8 cellular contexts compared by ENCODE assay signal in the genomic region with DNA sequence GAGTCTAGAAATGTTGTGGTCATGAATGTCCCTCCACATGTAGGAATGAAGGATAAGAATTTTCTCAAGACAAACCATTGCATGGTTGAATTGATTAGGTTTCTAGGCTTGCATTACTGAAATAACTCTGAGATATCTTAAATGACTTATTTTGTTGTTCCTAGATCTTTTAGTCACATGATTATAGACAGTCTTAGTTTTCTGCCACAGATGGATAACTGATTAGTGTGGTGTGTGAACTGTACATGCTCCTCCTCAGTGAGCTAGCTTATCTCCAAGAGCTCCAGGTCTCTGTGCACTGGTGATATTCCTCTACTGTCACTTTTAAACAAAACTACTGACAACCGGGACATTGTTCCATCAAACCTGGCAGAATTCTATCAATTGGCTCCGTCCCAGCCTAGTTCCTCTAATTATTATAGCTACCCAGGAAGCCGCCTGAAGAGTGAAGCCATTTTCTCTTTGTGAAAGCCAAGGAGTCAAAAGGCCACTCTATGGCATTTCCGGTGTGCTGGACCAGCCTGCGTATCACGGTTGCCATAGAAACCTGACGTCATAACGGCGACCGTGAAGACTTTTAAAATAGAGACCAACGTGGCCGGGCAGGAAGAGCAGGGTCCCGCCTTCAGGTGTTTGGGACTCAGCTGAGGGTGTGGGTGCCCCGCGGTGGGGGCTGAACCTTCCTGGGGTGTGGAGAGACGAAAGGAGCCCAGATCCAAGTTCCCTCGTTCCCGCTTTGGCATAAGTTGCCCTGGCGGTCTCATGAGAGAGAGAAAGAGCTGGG. TPM values are rescaled to one million over a fixed set of nuclear protein-coding genes. Genes with fewer than 3 reads are reported as not detected.
A peak's percentile ranks its signal among the peaks of the same experiment; 100 is the strongest.
DNase-seq lines count a peak whose midpoint lies in the region; ATAC-seq and TF ChIP-seq lines count a peak whose summit lies in the region.

No MANE protein-coding gene starts in this region.

- TF ChIP-seq CTCF in endodermal cell (conservative IDR thresholded peaks at IDR 0.05) = no peak

- H3K4me3 ChIP-seq in endodermal cell (ENCODE audit: low read length) = peak overlapping the region; percentile 87
- peak overlapping the region; percentile 49 for H3K4me3 ChIP-seq in mesodermal cell (ENCODE audit: extremely low read depth, insufficient read depth, low read length, poor library complexity, severe bottlenecking)

- no peaks in the 10 kb centered on the region for H3K4me1 ChIP-seq in endodermal cell (ENCODE audit: control insufficient read depth, insufficient read depth, low read length)
- H3K4me1 ChIP-seq in mesodermal cell (ENCODE audit: control insufficient read depth, insufficient read depth, low read length, poor library complexity, severe bottlenecking) = peaks cover 9% of the 10 kb centered on the region

- peaks cover 2% of the 10 kb centered on the region for H3K36me3 Mint-ChIP-seq in endodermal cell (ENCODE audit: low read depth)

- H3K27me3 ChIP-seq in endodermal cell (ENCODE audit: control insufficient read depth, insufficient read depth, low read length, poor library complexity, severe bottlenecking) = no peaks in the 10 kb centered on the region

- peak overlapping the region; percentile 44 for H3K9ac ChIP-seq in endodermal cell (ENCODE audit: extremely low read depth, low read length, poor library complexity, severe bottlenecking)

- no peaks in the 10 kb centered on the region for H3K9me3 ChIP-seq in endodermal cell (ENCODE audit: control insufficient read depth, low read length)
- H3K9me3 ChIP-seq in mesodermal cell (ENCODE audit: control insufficient read depth, low read length) = no peaks in the 10 kb centered on the region

- peak overlapping the region; percentile 93 for H3K27ac Mint-ChIP-seq in endodermal cell

- H3K27me3 Mint-ChIP-seq in endodermal cell (ENCODE audit: insufficient read depth) = peaks cover 20% of the 10 kb centered on the region

- peak overlapping the region; percentile 75 for H3K4me3 Mint-ChIP-seq in endodermal cell

- peaks cover 6% of the 10 kb centered on the region for H3K4me1 Mint-ChIP-seq in endodermal cell

- DNase-seq in SHP77 (lab: John Stamatoyannopoulos, UW) (peak; percentile 19 to 68), SHP77 treated with DMSO at 0.1 percent for 48 hours (lab: John Stamatoyannopoulos, UW) (no peak), NCI-H1417 treated with DMSO at 0.1 percent for 48 hours (lab: John Stamatoyannopoulos, UW) (peak; percentile 8), endodermal cell (peak; percentile 92)
- peak; percentile 10 for DNase-seq in stimulated activated CD8-positive, alpha-beta memory T cell treated with anti-CD3 and anti-CD28 coated beads, Interleukin-4, amount 100 ng/mL, for 24 hours (ENCODE audit: low read depth)

- peak; percentile 97 for ATAC-seq in HG02798 (IDR thresholded peaks at IDR 0.05; ENCODE audit: poor library complexity, unreplicated experiment)
- ATAC-seq in activated CD4-positive, CD25-positive, alpha-beta regulatory T cell treated with anti-CD3 and anti-CD28 coated beads, Interleukin-2, amount 50 U/mL, for 24 hours = peak; percentile 60 to 71

- peaks cover 13% of the 10 kb centered on the region for H3K9me3 Mint-ChIP-seq in endodermal cell

- H3K27ac ChIP-seq in endodermal cell (ENCODE audit: low read depth, low read length) (peak overlapping the region; percentile 49), mesodermal cell (ENCODE audit: low read depth, low read length, severe bottlenecking) (peak overlapping the region; percentile 78)

- no peaks in the 10 kb centered on the region for H3K36me3 ChIP-seq in endodermal cell (ENCODE audit: control insufficient read depth, insufficient read depth, low read length)
- H3K36me3 ChIP-seq in mesodermal cell (ENCODE audit: control insufficient read depth, insufficient read depth, low read length) = no peaks in the 10 kb centered on the region

- 5 to 13% methylated on average over 3 to 19 of the region's 19 CpGs for WGBS in endodermal cell (ENCODE audit: insufficient coverage in 1 of 2, insufficient read length in 1 of 2), 2 experiments
- WGBS in mesodermal cell (ENCODE audit: insufficient coverage in 2 of 2), 2 experiments = 0 to 5% methylated on average over 4 to 15 of the region's 19 CpGs

RNA-seq across cellular contexts. Expression of a gene that starts 28.1 kb away (rescaled TPM):
- 100 to 1,000 TPM; 595 to 651 TPM for total RNA-seq in endodermal cell
- 492 TPM for polyA plus RNA-seq in endodermal cell (2013, experiment 1 of 2)
- 451 TPM for polyA plus RNA-seq in endodermal cell (2013, experiment 2 of 2)
- 411 TPM for polyA plus RNA-seq in mesodermal cell (2013, experiment 1 of 2)
- polyA plus RNA-seq in mesodermal cell (2013, experiment 2 of 2) = 404 TPM

RNA-seq across cellular contexts. Expression of a gene that starts 48.1 kb away (rescaled TPM):
- total RNA-seq in endodermal cell = 100 to 1,000 TPM in 1 of 2 donors, 10 to 100 TPM in 1; 97.6 to 125 TPM
- polyA plus RNA-seq in endodermal cell (2013, experiment 1 of 2) = 122 TPM
- 140 TPM for polyA plus RNA-seq in endodermal cell (2013, experiment 2 of 2)
- polyA plus RNA-seq in mesodermal cell (2013, experiment 1 of 2) = 205 TPM
- 244 TPM for polyA plus RNA-seq in mesodermal cell (2013, experiment 2 of 2)
